In genomic region chr3:174776636-174777035, GRCh38 we compare ENCODE assay signal across 22 cellular contexts.
DNase-seq lines count a peak whose midpoint lies in the region; ATAC-seq and TF ChIP-seq lines count a peak whose summit lies in the region.
"Had no signal": no experiment of that assay in that cellular context is flagged by ENCODE, and none has a peak within 500 bp of the region (broad histone marks: within the 10 kb centered on the region; RNA-seq: fewer than 3 reads in every experiment).

No MANE protein-coding gene starts in this region.

- H2AFZ ChIP-seq in PC-9 (no peak overlapping the region), hepatocyte (no peak overlapping the region)

- H3K4me3 ChIP-seq in PC-9 = no peak overlapping the region
- H3K4me3 ChIP-seq in epithelial cell of esophagus (ENCODE audit: low read length) = no peak overlapping the region
- H3K4me3 ChIP-seq in hepatocyte = no peak overlapping the region
- H3K4me3 ChIP-seq: BLaER1, SK-N-MC had no signal

- DNase-seq in EH (ENCODE audit: low read depth) (peak; percentile 2), PC-9 (no peak), epithelial cell of esophagus (ENCODE audit: low read depth) (peak; percentile 33), hepatocyte (ENCODE audit: low spot score) (no peak), NCI-H69 (lab: John Stamatoyannopoulos, UW) (no peak)
- DNase-seq in activated CD4-positive, alpha-beta T cell treated with anti-CD3 and anti-CD28 coated beads for 4 hours = no peak
- DNase-seq in stimulated activated CD4-positive, alpha-beta T cell treated with anti-CD3 and anti-CD28 coated beads, Interleukin-4, amount 100 ng/mL, for 24 hours = no peak
- DNase-seq: CD4-positive, CD25-positive, alpha-beta regulatory T cell; COR-L47; Kasumi-1; MV-4-11; NCI-H1105; NCI-H1436 treated with DMSO at 0.1 percent for 48 hours; NCI-H187 treated with DMSO at 0.1 percent for 48 hours; NCI-H524 treated with DMSO at 0.1 percent for 48 hours; SHP77 treated with DMSO at 0.1 percent for 48 hours had no signal

- no peaks in the 10 kb centered on the region for H3F3A ChIP-seq in PC-9 (ENCODE audit: insufficient read depth, low read depth)

- WGBS in hepatocyte (ENCODE audit: low lambda C conversion rate, missing lambda C conversion rate) = 89% methylated on average over 2 of the region's 2 CpGs

- no peaks in the 10 kb centered on the region for H3K9me3 ChIP-seq in PC-9 (ENCODE audit: insufficient read depth, low read depth)
- no peaks in the 10 kb centered on the region for H3K9me3 ChIP-seq in hepatocyte (ENCODE audit: low read depth)
- H3K9me3 ChIP-seq: BLaER1 had no signal

- H3K79me2 ChIP-seq in PC-9 (ENCODE audit: low read depth) = no peaks in the 10 kb centered on the region
- no peaks in the 10 kb centered on the region for H3K79me2 ChIP-seq in hepatocyte

- H3K27ac ChIP-seq in PC-9 = 0 out of 2 replicates have a peak overlapping the region, but pooled peaks have one; percentile 2
- H3K27ac ChIP-seq in hepatocyte = peak overlapping the region; percentile 48
- H3K27ac ChIP-seq: BLaER1, RWPE1, SK-N-MC had no signal

- POLR2A ChIA-PET in PC-9 (lab: Charles Lee; ENCODE audit: unreplicated experiment) = no interaction called here

- CTCF ChIA-PET in PC-9 (lab: Charles Lee) = no interaction called here

- TF ChIP-seq CTCF in PC-9 (conservative IDR thresholded peaks at IDR 0.05) (no peak), epithelial cell of esophagus (IDR thresholded peaks at IDR 0.05; ENCODE audit: insufficient read depth, low read depth, low read length, missing control alignments) (no peak), hepatocyte (IDR thresholded peaks at IDR 0.05; ENCODE audit: poor library complexity) (no peak)

- H4K20me1 ChIP-seq in PC-9 (ENCODE audit: insufficient read depth) (no peaks in the 10 kb centered on the region), hepatocyte (ENCODE audit: insufficient read depth, poor library complexity, severe bottlenecking) (no peaks in the 10 kb centered on the region)
- H4K20me1 ChIP-seq: BLaER1 had no signal

- H3K36me3 ChIP-seq in PC-9 (ENCODE audit: low read depth) (no peaks in the 10 kb centered on the region), hepatocyte (replicated peaks; ENCODE audit: insufficient read depth, low read depth) (no peaks in the 10 kb centered on the region)
- H3K36me3 ChIP-seq: BLaER1 had no signal

- no peak for ATAC-seq in HG02840 (IDR thresholded peaks at IDR 0.05; ENCODE audit: low FRiP score, unreplicated experiment)
- ATAC-seq: HCT116, Panc1 had no signal

- H3K27me3 ChIP-seq in PC-9 (ENCODE audit: insufficient read depth, low read depth) (no peaks in the 10 kb centered on the region), hepatocyte (no peaks in the 10 kb centered on the region)
- H3K27me3 ChIP-seq: BLaER1 had no signal

- H3K9me2 ChIP-seq in PC-9 (ENCODE audit: insufficient read depth) (no peaks in the 10 kb centered on the region), hepatocyte (replicated peaks; ENCODE audit: insufficient read depth) (no peaks in the 10 kb centered on the region)

- H3K4me2 ChIP-seq in PC-9 (peak overlapping the region; percentile 15; the same call in 1 of the 2 replicates), hepatocyte (no peak overlapping the region)
- H3K4me2 ChIP-seq: BLaER1 had no signal

- no TSS peak for BruUV-seq in PC-9 (replicated peaks; lab: Mats Ljungman, UMichigan)

- H3K4me1 ChIP-seq in PC-9 (replicated peaks; ENCODE audit: insufficient read depth) (0 out of 2 replicates have a peak, but pooled peaks cover 14% of the 10 kb centered on the region), hepatocyte (ENCODE audit: insufficient read depth) (no peaks in the 10 kb centered on the region)
- H3K4me1 ChIP-seq: BLaER1 had no signal

- intact Hi-C loops in PC-9 (cut with micrococcal nuclease; ENCODE audit: unreplicated experiment) = no loop called here

Comparison
In these comparisons a context has a peak if more than half of its experiments do, and no peak if none do; other contexts are left out.
1. DNase-seq: peak in EH (single experiment) and epithelial cell of esophagus (single experiment); none in PC-9 (0 of 2), hepatocyte (single experiment), activated CD4-positive, alpha-beta T cell treated with anti-CD3 and anti-CD28 coated beads for 4 hours (0 of 2), NCI-H69 (single experiment) and stimulated activated CD4-positive, alpha-beta T cell treated with anti-CD3 and anti-CD28 coated beads, Interleukin-4, amount 100 ng/mL, for 24 hours (single experiment).